8 cellular contexts compared by ENCODE assay signal in genomic region chr16:81429045-81429521, GRCh38. TPM values are rescaled to one million over a fixed set of nuclear protein-coding genes. Genes with fewer than 3 reads are reported as not detected.
DNase-seq lines count a peak whose midpoint lies in the region; ATAC-seq lines count a peak whose summit lies in the region.

No MANE protein-coding gene starts in this region.

- CTCF ChIA-PET in naive thymus-derived CD4-positive, alpha-beta T cell (lab: Charles Lee), result interaction anchor here (1.2 kb wide), 1 partner anchor 41 kb away, joined by 4 read pairs; no protein-coding TSS in a partner anchor

- peaks cover 0 to 11% (median 0%) of the 10 kb centered on the region in 5 donors for H3K27me3 Mint-ChIP-seq in naive thymus-derived CD4-positive, alpha-beta T cell

- H3K9me3 ChIP-seq in naive thymus-derived CD4-positive, alpha-beta T cell (ENCODE audit: control insufficient read depth in 2 of 3, low read length in 3 of 3), result no peaks in the 10 kb centered on the region

- H3K27ac ChIP-seq in naive thymus-derived CD4-positive, alpha-beta T cell (ENCODE audit: low read depth, low read length), result no peak overlapping the region

- ATAC-seq in naive thymus-derived CD4-positive, alpha-beta T cell, result peak; percentile 59
- ATAC-seq in GM21390 (IDR thresholded peaks at IDR 0.05; ENCODE audit: unreplicated experiment) (no peak), GM21576 (IDR thresholded peaks at IDR 0.05; ENCODE audit: unreplicated experiment) (no peak)

- POLR2A ChIA-PET in naive thymus-derived CD4-positive, alpha-beta T cell (lab: Charles Lee), result no interaction called here

- H3K36me3 ChIP-seq in naive thymus-derived CD4-positive, alpha-beta T cell (ENCODE audit: control insufficient read depth in 2 of 3, insufficient read depth in 3 of 3, low read length in 3 of 3), result no peaks in the 10 kb centered on the region

- no peak overlapping the region for H3K4me3 ChIP-seq in naive thymus-derived CD4-positive, alpha-beta T cell (ENCODE audit: low read length)

- intact Hi-C loops in naive thymus-derived CD4-positive, alpha-beta T cell (cut with micrococcal nuclease), result loop anchor here in 1 of 2 donors (1.0 kb wide), 1 partner anchor 41 kb away; no protein-coding TSS in a partner anchor

- DNase-seq in NCI-H1092 treated with DMSO at 0.1 percent for 48 hours (lab: John Stamatoyannopoulos, UW), result peak; percentile 35
- DNase-seq in NCI-H1092 (lab: John Stamatoyannopoulos, UW), result no peak
- DNase-seq in NCI-H524 treated with DMSO at 0.1 percent for 48 hours (lab: John Stamatoyannopoulos, UW), result peak; percentile 96
- DNase-seq in dermis microvascular lymphatic vessel endothelial cell (ENCODE audit: low read depth in 2 of 2), result peak; percentile 47 to 76
- no peak for DNase-seq in naive thymus-derived CD4-positive, alpha-beta T cell
- no peak for DNase-seq in NCI-H2196 (lab: John Stamatoyannopoulos, UW; ENCODE audit: unreplicated experiment)

- peaks cover 15 to 19% (median 17%) of the 10 kb centered on the region in 7 donors for H3K4me1 Mint-ChIP-seq in naive thymus-derived CD4-positive, alpha-beta T cell

- H3K27me3 ChIP-seq in naive thymus-derived CD4-positive, alpha-beta T cell (ENCODE audit: control insufficient read depth in 2 of 2, insufficient read depth in 2 of 2, low read length in 2 of 2), result no peaks in the 10 kb centered on the region

- peaks cover 0 to 2% (median 0%) of the 10 kb centered on the region in 5 donors for H3K36me3 Mint-ChIP-seq in naive thymus-derived CD4-positive, alpha-beta T cell

- H3K27ac Mint-ChIP-seq in naive thymus-derived CD4-positive, alpha-beta T cell, result peak overlapping the region in 2 of 9 donors; percentile 37 to 65

- peaks cover 0 to 2% (median 0%) of the 10 kb centered on the region in 11 donors for H3K9me3 Mint-ChIP-seq in naive thymus-derived CD4-positive, alpha-beta T cell

- peaks cover 4 to 5% of the 10 kb centered on the region in 2 donors for H3K4me1 ChIP-seq in naive thymus-derived CD4-positive, alpha-beta T cell (ENCODE audit: control insufficient read depth in 2 of 2, insufficient read depth in 2 of 2, low read length in 2 of 2)

- no peak overlapping the region for H3K4me3 Mint-ChIP-seq in naive thymus-derived CD4-positive, alpha-beta T cell

RNA-seq across cellular contexts. Expression of gene CMIP, which starts 15.5 kb away (rescaled TPM):
- total RNA-seq in dermis microvascular lymphatic vessel endothelial cell, result 8.0 and 18.7 TPM in 2 replicates
- total RNA-seq in naive thymus-derived CD4-positive, alpha-beta T cell, result 10 to 100 TPM; 28.9 to 75.4 (median 38.2) TPM
- under 1 TPM; 0.66 to 0.92 TPM for polyA plus RNA-seq in naive thymus-derived CD4-positive, alpha-beta T cell

Comparison
In these comparisons a context has a peak if more than half of its experiments do, and no peak if none do; other contexts are left out.
1. DNase-seq: peak in NCI-H1092 treated with DMSO at 0.1 percent for 48 hours (single experiment), NCI-H524 treated with DMSO at 0.1 percent for 48 hours (single experiment) and dermis microvascular lymphatic vessel endothelial cell (2 of 2); none in NCI-H1092 (single experiment), naive thymus-derived CD4-positive, alpha-beta T cell (0 of 9) and NCI-H2196 (single experiment).